8 cellular contexts compared by ENCODE assay signal in genomic region chr12:6890789-6891624, GRCh38. TPM values are rescaled to one million over a fixed set of nuclear protein-coding genes. Genes with fewer than 3 reads are reported as not detected.
DNase-seq lines count a peak whose midpoint lies in the region; ATAC-seq and TF ChIP-seq lines count a peak whose summit lies in the region.

No MANE protein-coding gene starts in this region.

- WGBS in right cardiac atrium: 1% methylated on average over 67 of the region's 67 CpGs

- H3K4me3 Mint-ChIP-seq in T-helper 17 cell: peak overlapping the region; percentile 82

- ATAC-seq in GM18499 (IDR thresholded peaks at IDR 0.05; ENCODE audit: insufficient read depth, unreplicated experiment) (peak; percentile 80), HG02938 (IDR thresholded peaks at IDR 0.05; ENCODE audit: unreplicated experiment) (peak; percentile 87), T-helper 17 cell (peak; percentile 96), right cardiac atrium (peak; percentile 97 to 98)

- H3K27me3 ChIP-seq in right cardiac atrium (ENCODE audit: control insufficient read depth, insufficient read depth) (no peaks in the 10 kb centered on the region), vagina (no peaks in the 10 kb centered on the region)

- peak overlapping the region; percentile 95 for H3K27ac Mint-ChIP-seq in T-helper 17 cell

- H3K4me3 ChIP-seq in right cardiac atrium (ENCODE audit: low read length) (peak overlapping the region; percentile 63), vagina (peak overlapping the region; percentile 49 to 51)

- H3K9me3 ChIP-seq in T-helper 17 cell (ENCODE audit: control insufficient read depth, low read length, poor library complexity, severe bottlenecking) (no peaks in the 10 kb centered on the region), right cardiac atrium (ENCODE audit: control insufficient read depth, low read length) (no peaks in the 10 kb centered on the region), vagina (no peaks in the 10 kb centered on the region)

- H3K27me3 Mint-ChIP-seq in T-helper 17 cell: no peaks in the 10 kb centered on the region

- peaks cover 2% of the 10 kb centered on the region for H3K4me1 ChIP-seq in right cardiac atrium (ENCODE audit: control insufficient read depth, insufficient read depth, low read length)
- H3K4me1 ChIP-seq in vagina: peaks cover 8% of the 10 kb centered on the region

- intact Hi-C loops in right cardiac atrium (cut with DNase I): no loop called here
- intact Hi-C loops in vagina (cut with DNase I): no loop called here

- H3K4me1 Mint-ChIP-seq in T-helper 17 cell: peaks cover 5% of the 10 kb centered on the region

- TF ChIP-seq CTCF in vagina (IDR thresholded peaks at IDR 0.05): peak; percentile 83 to 98 (median 93)

- H3K36me3 ChIP-seq in vagina: no peaks in the 10 kb centered on the region

- TF ChIP-seq POLR2A in vagina (IDR thresholded peaks at IDR 0.05): peak in 1 of 2 donors; percentile 65

- no peaks in the 10 kb centered on the region for H3K36me3 Mint-ChIP-seq in T-helper 17 cell (ENCODE audit: low read depth)

- peak; percentile 96 for DNase-seq in NCI-H1694 treated with DMSO at 0.1 percent for 48 hours (lab: John Stamatoyannopoulos, UW)
- DNase-seq in T-helper 17 cell: peak; percentile 99 to 100 (median 99)
- peak; percentile 98 to 100 (median 100) for DNase-seq in right cardiac atrium
- DNase-seq in putamen (ENCODE audit: low spot score): peak; percentile 98
- peak in 1 of 2 donors; percentile 96 for DNase-seq in vagina (ENCODE audit: extremely low spot score in 2 of 2)

- peak overlapping the region; percentile 99 for H3K27ac ChIP-seq in angular gyrus (ENCODE audit: low read depth, low read length)
- H3K27ac ChIP-seq in right cardiac atrium (ENCODE audit: low read length): peak overlapping the region; percentile 96
- peak overlapping the region; percentile 93 for H3K27ac ChIP-seq in vagina

RNA-seq across cellular contexts. Expression of gene LRRC23, which starts 13.6 kb away (rescaled TPM):
- total RNA-seq in T-helper 17 cell: 10 to 100 TPM in 1 of 2 donors, 1 to 10 TPM in 1; 7.3 to 13.4 TPM
- total RNA-seq in right cardiac atrium: 10 to 100 TPM; 11.4 to 13.9 (median 12.1) TPM
- polyA plus RNA-seq in right cardiac atrium: 15.0 TPM
- total RNA-seq in vagina: 8.6 TPM

RNA-seq across cellular contexts. Expression of gene SPSB2, which starts 17.9 kb away (rescaled TPM):
- total RNA-seq in T-helper 17 cell: 1 to 10 TPM; 6.7 to 8.7 TPM
- 1 to 10 TPM; 2.5 to 4.2 (median 3.5) TPM for total RNA-seq in right cardiac atrium
- 4.6 TPM for polyA plus RNA-seq in right cardiac atrium
- 3.2 TPM for total RNA-seq in vagina

RNA-seq across cellular contexts. Expression of gene ENO2, which starts 23.4 kb away (rescaled TPM):
- total RNA-seq in T-helper 17 cell (10 to 100 TPM; 80.2 to 80.7 TPM), right cardiac atrium (10 to 100 TPM; 29.6 to 42.1 (median 35.8) TPM), vagina (20.1 TPM)
- 17.8 TPM for polyA plus RNA-seq in right cardiac atrium

RNA-seq across cellular contexts. Expression of gene TPI1, which starts 23.7 kb away (rescaled TPM):
- 100 to 1,000 TPM; 140 to 144 TPM for total RNA-seq in T-helper 17 cell
- 100 to 1,000 TPM; 707 to 793 (median 721) TPM for total RNA-seq in right cardiac atrium
- 872 TPM for polyA plus RNA-seq in right cardiac atrium
- 274 TPM for total RNA-seq in vagina

RNA-seq across cellular contexts. Expression of gene ATN1, which starts 36.8 kb away (rescaled TPM):
- 10 to 100 TPM; 24.1 to 28.9 TPM for total RNA-seq in T-helper 17 cell
- total RNA-seq in right cardiac atrium: 10 to 100 TPM; 85.3 to 89.3 (median 88.6) TPM
- polyA plus RNA-seq in right cardiac atrium: 70.1 TPM
- total RNA-seq in vagina: 92.1 TPM
